8 cellular contexts compared by ENCODE assay signal in the genomic region with DNA sequence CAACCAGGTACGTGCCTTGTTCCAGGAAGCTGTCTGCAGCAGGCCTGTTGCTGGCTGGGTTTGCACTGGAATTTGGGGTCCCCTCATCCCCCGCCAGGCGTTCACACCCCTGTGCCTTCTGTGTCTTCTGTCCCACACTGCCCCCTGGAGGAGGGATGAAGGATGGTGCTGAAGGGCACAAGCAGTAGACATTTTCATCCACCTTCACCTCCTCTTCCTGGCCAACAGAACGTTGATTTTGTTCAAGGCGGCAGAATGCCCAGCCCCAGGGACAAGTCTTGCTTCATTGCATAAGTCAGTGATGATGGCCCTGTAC.
DNase-seq lines count a peak whose midpoint lies in the region; ATAC-seq and TF ChIP-seq lines count a peak whose summit lies in the region.

No MANE protein-coding gene starts in this region.

- no peaks in the 10 kb centered on the region for H3K9me3 ChIP-seq in CD4-positive, alpha-beta memory T cell (ENCODE audit: control insufficient read depth in 1 of 2, low read length in 2 of 2)

- peak in 4 of 5 donors; percentile 39 to 53 (median 48) for DNase-seq in CD4-positive, alpha-beta memory T cell
- DNase-seq in HT1080 (ENCODE audit: low read depth) (peak; percentile 26), fibroblast of mammary gland (ENCODE audit: low read depth) (peak; percentile 28), pons (ENCODE audit: low spot score) (no peak), COLO829 (ENCODE audit: low spot score) (no peak)
- peak; percentile 60 for DNase-seq in activated CD4-positive, alpha-beta memory T cell treated with anti-CD3 and anti-CD28 coated beads, Interleukin-2, amount 10 ng/mL, durations not matched to agents 7 days and 5 days
- DNase-seq in stimulated activated CD4-positive, alpha-beta T cell treated with anti-CD3 and anti-CD28 coated beads, Interleukin-15, amount 100 ng/mL, for 48 hours (ENCODE audit: low read depth in 2 of 2), result peak; percentile 22 to 41

- peak overlapping the region in 1 of 7 donors; percentile 7 for H3K27ac Mint-ChIP-seq in CD4-positive, alpha-beta memory T cell
- H3K27ac Mint-ChIP-seq in activated CD4-positive, alpha-beta memory T cell treated with anti-CD3 and anti-CD28 coated beads, Interleukin-2, amount 10 ng/mL, durations not matched to agents 7 days and 5 days, result no peak overlapping the region

- POLR2A ChIA-PET in CD4-positive, alpha-beta memory T cell (lab: Charles Lee; ENCODE audit: partially characterized antibody), result no interaction called here
- POLR2A ChIA-PET in activated CD4-positive, alpha-beta memory T cell treated with anti-CD3 and anti-CD28 coated beads, Interleukin-2, amount 10 ng/mL, durations not matched to agents 7 days and 5 days (lab: Charles Lee), result no interaction called here

- TF ChIP-seq CTCF in fibroblast of mammary gland (conservative IDR thresholded peaks at IDR 0.05; ENCODE audit: control insufficient read depth, insufficient read depth, low read depth, low read length), result peak; percentile 56

- H3K36me3 Mint-ChIP-seq in CD4-positive, alpha-beta memory T cell, result no peaks in the 10 kb centered on the region
- no peaks in the 10 kb centered on the region for H3K36me3 Mint-ChIP-seq in activated CD4-positive, alpha-beta memory T cell treated with anti-CD3 and anti-CD28 coated beads, Interleukin-2, amount 10 ng/mL, durations not matched to agents 7 days and 5 days (ENCODE audit: low read depth)

- CTCF ChIA-PET in CD4-positive, alpha-beta memory T cell (lab: Charles Lee; ENCODE audit: partially characterized antibody), result interaction anchor here (0.8 to 3.4 kb wide), 6 partner anchors 119 to 217 kb away, joined by 3 to 16 read pairs (median 3); no protein-coding TSS in a partner anchor
- CTCF ChIA-PET in activated CD4-positive, alpha-beta memory T cell treated with anti-CD3 and anti-CD28 coated beads, Interleukin-2, amount 10 ng/mL, durations not matched to agents 7 days and 5 days (lab: Charles Lee), result interaction anchor here (1.0 to 2.1 kb wide), 5 partner anchors 118 to 580 kb away, joined by 3 to 9 read pairs (median 6); no protein-coding TSS in a partner anchor

- H3K4me1 Mint-ChIP-seq in CD4-positive, alpha-beta memory T cell, result no peaks in the 10 kb centered on the region
- H3K4me1 Mint-ChIP-seq in activated CD4-positive, alpha-beta memory T cell treated with anti-CD3 and anti-CD28 coated beads, Interleukin-2, amount 10 ng/mL, durations not matched to agents 7 days and 5 days, result no peaks in the 10 kb centered on the region

- H3K27me3 Mint-ChIP-seq in CD4-positive, alpha-beta memory T cell, result peaks cover 2 to 4% of the 10 kb centered on the region in 2 donors
- no peaks in the 10 kb centered on the region for H3K27me3 Mint-ChIP-seq in activated CD4-positive, alpha-beta memory T cell treated with anti-CD3 and anti-CD28 coated beads, Interleukin-2, amount 10 ng/mL, durations not matched to agents 7 days and 5 days

- H3K27me3 ChIP-seq in CD4-positive, alpha-beta memory T cell (ENCODE audit: insufficient read depth, low read length), result no peaks in the 10 kb centered on the region

- ATAC-seq in GM21723 (IDR thresholded peaks at IDR 0.05; ENCODE audit: unreplicated experiment), result no peak

- peaks cover 0 to 1% (median 0%) of the 10 kb centered on the region in 8 donors for H3K9me3 Mint-ChIP-seq in CD4-positive, alpha-beta memory T cell
- no peaks in the 10 kb centered on the region for H3K9me3 Mint-ChIP-seq in activated CD4-positive, alpha-beta memory T cell treated with anti-CD3 and anti-CD28 coated beads, Interleukin-2, amount 10 ng/mL, durations not matched to agents 7 days and 5 days

- H3K4me3 ChIP-seq in CD4-positive, alpha-beta memory T cell (ENCODE audit: low read length in 2 of 2), result no peak overlapping the region
- H3K4me3 ChIP-seq in fibroblast of mammary gland (ENCODE audit: control insufficient read depth, low read depth, low read length), result no peak overlapping the region

- H3K4me3 Mint-ChIP-seq in CD4-positive, alpha-beta memory T cell, result peak overlapping the region in 1 of 8 donors; percentile 36
- H3K4me3 Mint-ChIP-seq in activated CD4-positive, alpha-beta memory T cell treated with anti-CD3 and anti-CD28 coated beads, Interleukin-2, amount 10 ng/mL, durations not matched to agents 7 days and 5 days, result no peak overlapping the region

- no peaks in the 10 kb centered on the region for H3K4me1 ChIP-seq in CD4-positive, alpha-beta memory T cell (ENCODE audit: insufficient read depth, low read length)

- intact Hi-C loops in CD4-positive, alpha-beta memory T cell (cut with micrococcal nuclease), result loop anchor here (1.0 kb wide), 2 partner anchors 120 to 150 kb away; no protein-coding TSS in a partner anchor

- H3K27ac ChIP-seq in CD4-positive, alpha-beta memory T cell (ENCODE audit: low read depth, low read length), result no peak overlapping the region

- H3K36me3 ChIP-seq in CD4-positive, alpha-beta memory T cell (ENCODE audit: insufficient read depth, low read length), result no peaks in the 10 kb centered on the region

Comparison
In these comparisons a context has a peak if more than half of its experiments do, and no peak if none do; other contexts are left out.
1. DNase-seq: peak in CD4-positive, alpha-beta memory T cell (4 of 5), HT1080 (single experiment), activated CD4-positive, alpha-beta memory T cell treated with anti-CD3 and anti-CD28 coated beads, Interleukin-2, amount 10 ng/mL, durations not matched to agents 7 days and 5 days (single experiment), fibroblast of mammary gland (single experiment) and stimulated activated CD4-positive, alpha-beta T cell treated with anti-CD3 and anti-CD28 coated beads, Interleukin-15, amount 100 ng/mL, for 48 hours (2 of 2); none in pons (single experiment) and COLO829 (single experiment).